ENCODE assay signal across 15 cellular contexts in genomic region chr11:12258451-12258850, GRCh38.
DNase-seq lines count a peak whose midpoint lies in the region; ATAC-seq and TF ChIP-seq lines count a peak whose summit lies in the region.
"Had no signal": no experiment of that assay in that cellular context is flagged by ENCODE, and none has a peak within 500 bp of the region (broad histone marks: within the 10 kb centered on the region; RNA-seq: fewer than 3 reads in every experiment).

No MANE protein-coding gene starts in this region.

- no peak overlapping the region for H3K4me3 ChIP-seq in brain microvascular endothelial cell (ENCODE audit: low read depth, low read length)
- no peak overlapping the region for H3K4me3 ChIP-seq in lower lobe of right lung
- H3K4me3 ChIP-seq: GM12878, tibial artery had no signal

- DNase-seq in A172 (ENCODE audit: low spot score) (peak; percentile 77), HPDE6-E6E7 (ENCODE audit: extremely low spot score) (peak; percentile 73), brain microvascular endothelial cell (peak; percentile 68), lower lobe of right lung (no peak), iPS-NIHi11 (ENCODE audit: low spot score) (no peak), NCI-H446 treated with DMSO at 0.1 percent for 48 hours (lab: John Stamatoyannopoulos, UW) (no peak)
- DNase-seq: activated CD4-positive, alpha-beta T cell treated with anti-CD3 and anti-CD28 coated beads for 48 hours; activated T-cell treated with anti-CD3 and anti-CD28 coated beads, Interleukin-2, amount 50 U/mL, for 48 hours; NCI-H1092; NCI-H345; OCI-M1; tibial artery had no signal

- peaks cover 98% of the 10 kb centered on the region for H3K36me3 ChIP-seq in brain microvascular endothelial cell (replicated peaks)
- peaks cover 80% of the 10 kb centered on the region for H3K36me3 ChIP-seq in lower lobe of right lung

- in situ Hi-C loops in brain microvascular endothelial cell (cut with HindIII; ENCODE audit: low pct_ligation_motif_present, low sequenced_read_pairs) = no loop called here

- peak; percentile 46 to 56 for ATAC-seq in lower lobe of right lung
- ATAC-seq in GM18502 (IDR thresholded peaks at IDR 0.05; ENCODE audit: poor library complexity, unreplicated experiment) = no peak
- no peak for ATAC-seq in GM21529 (IDR thresholded peaks at IDR 0.05; ENCODE audit: unreplicated experiment)
- ATAC-seq: GM12878 had no signal

- TF ChIP-seq CTCF in brain microvascular endothelial cell (IDR thresholded peaks at IDR 0.05; ENCODE audit: low read depth, low read length, missing control alignments) = no peak
- no peak for TF ChIP-seq CTCF in lower lobe of right lung (IDR thresholded peaks at IDR 0.05)

- H3K27ac ChIP-seq in brain microvascular endothelial cell (peak overlapping the region; percentile 45), lower lobe of right lung (no peak overlapping the region)

- no peaks in the 10 kb centered on the region for H3K4me1 ChIP-seq in lower lobe of right lung

- H3K9me3 ChIP-seq in lower lobe of right lung = no peaks in the 10 kb centered on the region
- H3K9me3 ChIP-seq: tibial artery had no signal

- H3K27me3 ChIP-seq in brain microvascular endothelial cell (replicated peaks) (no peaks in the 10 kb centered on the region), lower lobe of right lung (ENCODE audit: low read depth) (no peaks in the 10 kb centered on the region)
- H3K27me3 ChIP-seq: tibial artery had no signal

- intact Hi-C loops in lower lobe of right lung (cut with DNase I) = no loop called here

Comparison
In these comparisons a context has a peak if more than half of its experiments do, and no peak if none do; other contexts are left out.
1. DNase-seq: peak in A172 (single experiment), HPDE6-E6E7 (single experiment) and brain microvascular endothelial cell (single experiment); none in lower lobe of right lung (single experiment), iPS-NIHi11 (single experiment) and NCI-H446 treated with DMSO at 0.1 percent for 48 hours (single experiment).
2. ATAC-seq: peak in lower lobe of right lung (2 of 2); none in GM18502 (single experiment) and GM21529 (single experiment).